In genomic region chr1:183689770-183690204, GRCh38 we compare ENCODE assay signal across 12 cellular contexts. TPM values are rescaled to one million over a fixed set of nuclear protein-coding genes. Genes with fewer than 3 reads are reported as not detected.
DNase-seq lines count a peak whose midpoint lies in the region; ATAC-seq and TF ChIP-seq lines count a peak whose summit lies in the region.
"Had no signal": no experiment of that assay in that cellular context is flagged by ENCODE, and none has a peak within 500 bp of the region (broad histone marks: within the 10 kb centered on the region; RNA-seq: fewer than 3 reads in every experiment).

No MANE protein-coding gene starts in this region.

- no peaks in the 10 kb centered on the region for H3K36me3 ChIP-seq in MG63
- H3K36me3 ChIP-seq: suprapubic skin had no signal

- no peaks in the 10 kb centered on the region for H3K9me3 Mint-ChIP-seq in activated CD8-positive, alpha-beta T cell treated with anti-CD3 and anti-CD28 coated beads for 36 hours
- H3K9me3 Mint-ChIP-seq in activated CD8-positive, alpha-beta T cell treated with anti-CD3 and anti-CD28 coated beads, Interleukin-2, amount 10 ng/mL, durations not matched to agents 7 days and 5 days (ENCODE audit: insufficient read depth) = no peaks in the 10 kb centered on the region
- H3K9me3 Mint-ChIP-seq: dendritic cell treated with granulocyte-macrophage colony-stimulating factor and Interleukin-4, amounts not matched to agents 40 ng/mL and 50 ng/mL, for 4 days had no signal

- no peak overlapping the region for H3K27ac Mint-ChIP-seq in activated CD8-positive, alpha-beta T cell treated with anti-CD3 and anti-CD28 coated beads for 36 hours
- H3K27ac Mint-ChIP-seq in activated CD8-positive, alpha-beta T cell treated with anti-CD3 and anti-CD28 coated beads, Interleukin-2, amount 10 ng/mL, durations not matched to agents 7 days and 5 days = no peak overlapping the region
- H3K27ac Mint-ChIP-seq: dendritic cell treated with granulocyte-macrophage colony-stimulating factor and Interleukin-4, amounts not matched to agents 40 ng/mL and 50 ng/mL, for 4 days had no signal

- intact Hi-C loops in activated CD8-positive, alpha-beta T cell treated with anti-CD3 and anti-CD28 coated beads for 36 hours (cut with micrococcal nuclease) = loop anchor here (10.0 kb wide), 1 partner anchor 405 kb away; no protein-coding TSS in a partner anchor

- no peak overlapping the region for H3K4me3 Mint-ChIP-seq in activated CD8-positive, alpha-beta T cell treated with anti-CD3 and anti-CD28 coated beads for 36 hours
- no peak overlapping the region for H3K4me3 Mint-ChIP-seq in activated CD8-positive, alpha-beta T cell treated with anti-CD3 and anti-CD28 coated beads, Interleukin-2, amount 10 ng/mL, durations not matched to agents 7 days and 5 days
- H3K4me3 Mint-ChIP-seq: dendritic cell treated with granulocyte-macrophage colony-stimulating factor and Interleukin-4, amounts not matched to agents 40 ng/mL and 50 ng/mL, for 4 days had no signal

- no peak for TF ChIP-seq CTCF in activated CD8-positive, alpha-beta T cell treated with anti-CD3 and anti-CD28 coated beads for 36 hours (IDR thresholded peaks at IDR 0.05)

- CTCF ChIA-PET in activated CD8-positive, alpha-beta T cell treated with anti-CD3 and anti-CD28 coated beads for 36 hours (lab: Charles Lee) = interaction anchor here (0.7 to 1.7 kb wide), 5 partner anchors 9 to 226 kb away, joined by 3 to 8 read pairs (median 3); no protein-coding TSS in a partner anchor
- CTCF ChIA-PET in activated CD8-positive, alpha-beta T cell treated with anti-CD3 and anti-CD28 coated beads, Interleukin-2, amount 10 ng/mL, durations not matched to agents 7 days and 5 days (lab: Charles Lee) = interaction anchor here (0.9 to 2.4 kb wide), 2 partner anchors 11 to 226 kb away, joined by 4 to 11 read pairs; no protein-coding TSS in a partner anchor

- DNase-seq in activated CD8-positive, alpha-beta T cell treated with anti-CD3 and anti-CD28 coated beads for 36 hours = peak; percentile 41
- no peak for DNase-seq in activated CD8-positive, alpha-beta T cell treated with anti-CD3 and anti-CD28 coated beads, Interleukin-2, amount 10 ng/mL, durations not matched to agents 7 days and 5 days
- peak; percentile 9 for DNase-seq in kidney tubule cell (ENCODE audit: low spot score)
- DNase-seq in NCI-H345 treated with DMSO at 0.1 percent for 48 hours (lab: John Stamatoyannopoulos, UW; ENCODE audit: unreplicated experiment) = no peak
- no peak for DNase-seq in activated T-cell treated with anti-CD3 and anti-CD28 coated beads for 4 hours
- no peak for DNase-seq in MG63
- DNase-seq: activated T-cell treated with anti-CD3 and anti-CD28 coated beads, Interleukin-2, amount 50 U/mL, for 48 hours had no signal

- peak; percentile 56 for ATAC-seq in activated CD8-positive, alpha-beta T cell treated with anti-CD3 and anti-CD28 coated beads for 36 hours
- ATAC-seq in activated CD8-positive, alpha-beta T cell treated with anti-CD3 and anti-CD28 coated beads, Interleukin-2, amount 10 ng/mL, durations not matched to agents 7 days and 5 days = no peak
- ATAC-seq in GM21423 (IDR thresholded peaks at IDR 0.05; ENCODE audit: unreplicated experiment) (peak; percentile 76), HG03342 (IDR thresholded peaks at IDR 0.05; ENCODE audit: unreplicated experiment) (peak; percentile 83)

- POLR2A ChIA-PET in activated CD8-positive, alpha-beta T cell treated with anti-CD3 and anti-CD28 coated beads for 36 hours (lab: Charles Lee) = interaction anchor here (0.7 kb wide), 1 partner anchor 343 kb away, joined by 3 read pairs; no protein-coding TSS in a partner anchor
- POLR2A ChIA-PET in activated CD8-positive, alpha-beta T cell treated with anti-CD3 and anti-CD28 coated beads, Interleukin-2, amount 10 ng/mL, durations not matched to agents 7 days and 5 days (lab: Charles Lee) = no interaction called here

- no peaks in the 10 kb centered on the region for H3K36me3 Mint-ChIP-seq in activated CD8-positive, alpha-beta T cell treated with anti-CD3 and anti-CD28 coated beads for 36 hours (ENCODE audit: low read depth)
- H3K36me3 Mint-ChIP-seq in activated CD8-positive, alpha-beta T cell treated with anti-CD3 and anti-CD28 coated beads, Interleukin-2, amount 10 ng/mL, durations not matched to agents 7 days and 5 days (ENCODE audit: low read depth) = no peaks in the 10 kb centered on the region

- no peak overlapping the region for H3K4me3 ChIP-seq in MG63
- H3K4me3 ChIP-seq: suprapubic skin had no signal

- H3K4me1 Mint-ChIP-seq in activated CD8-positive, alpha-beta T cell treated with anti-CD3 and anti-CD28 coated beads for 36 hours (ENCODE audit: low read depth) = peaks cover 6% of the 10 kb centered on the region
- no peaks in the 10 kb centered on the region for H3K4me1 Mint-ChIP-seq in activated CD8-positive, alpha-beta T cell treated with anti-CD3 and anti-CD28 coated beads, Interleukin-2, amount 10 ng/mL, durations not matched to agents 7 days and 5 days (ENCODE audit: low read depth)

- no peaks in the 10 kb centered on the region for H3K9me3 ChIP-seq in MG63
- H3K9me3 ChIP-seq: suprapubic skin had no signal

- H3K27me3 ChIP-seq in MG63 = peaks cover 5% of the 10 kb centered on the region; the same call in 1 of the 2 replicates
- H3K27me3 ChIP-seq: suprapubic skin had no signal

- peaks cover 1% of the 10 kb centered on the region for H3K27me3 Mint-ChIP-seq in activated CD8-positive, alpha-beta T cell treated with anti-CD3 and anti-CD28 coated beads for 36 hours
- peaks cover 6% of the 10 kb centered on the region for H3K27me3 Mint-ChIP-seq in activated CD8-positive, alpha-beta T cell treated with anti-CD3 and anti-CD28 coated beads, Interleukin-2, amount 10 ng/mL, durations not matched to agents 7 days and 5 days (ENCODE audit: low read depth)
- H3K27me3 Mint-ChIP-seq: dendritic cell treated with granulocyte-macrophage colony-stimulating factor and Interleukin-4, amounts not matched to agents 40 ng/mL and 50 ng/mL, for 4 days had no signal

RNA-seq across cellular contexts. Expression of gene APOBEC4, which starts 36.7 kb away (rescaled TPM):
- not detected for total RNA-seq in activated CD8-positive, alpha-beta T cell treated with anti-CD3 and anti-CD28 coated beads for 36 hours
- total RNA-seq in activated CD8-positive, alpha-beta T cell treated with anti-CD3 and anti-CD28 coated beads, Interleukin-2, amount 10 ng/mL, durations not matched to agents 7 days and 5 days = not detected
- not detected in 2 replicates for total RNA-seq in MG63 (2014; rRNA removed; shearing (Covaris generic); ENCODE audit: low replicate concordance)
- total RNA-seq: suprapubic skin; T-helper 1 cell treated with Interleukin-12 subunit alpha and Interleukin-12 subunit beta and Interleukin-4 antibody, amounts not matched to agents 30 ng/mL and 1 ng/mL, for 36 hours had no signal

RNA-seq across cellular contexts. Expression of gene ARPC5, which starts 54.2 kb away (rescaled TPM):
- total RNA-seq in activated CD8-positive, alpha-beta T cell treated with anti-CD3 and anti-CD28 coated beads for 36 hours = 100 to 1,000 TPM; 128 to 134 TPM
- total RNA-seq in activated CD8-positive, alpha-beta T cell treated with anti-CD3 and anti-CD28 coated beads, Interleukin-2, amount 10 ng/mL, durations not matched to agents 7 days and 5 days = 100 to 1,000 TPM; 271 to 274 TPM
- 232 and 372 TPM in 2 replicates for total RNA-seq in MG63 (2014; rRNA removed; shearing (Covaris generic); ENCODE audit: low replicate concordance)

Comparison
In these comparisons a context has a peak if more than half of its experiments do, and no peak if none do; other contexts are left out.
1. DNase-seq: peak in activated CD8-positive, alpha-beta T cell treated with anti-CD3 and anti-CD28 coated beads for 36 hours (single experiment) and kidney tubule cell (single experiment); none in activated CD8-positive, alpha-beta T cell treated with anti-CD3 and anti-CD28 coated beads, Interleukin-2, amount 10 ng/mL, durations not matched to agents 7 days and 5 days (single experiment), NCI-H345 treated with DMSO at 0.1 percent for 48 hours (single experiment), activated T-cell treated with anti-CD3 and anti-CD28 coated beads for 4 hours (single experiment) and MG63 (single experiment).